Comparison of ENCODE assay signal across 1 cellular context in genomic region chr11:102346748-102347525, GRCh38.
TF ChIP-seq lines count a peak whose summit lies in the region.

BIRC2 (plus strand) TSS chr11:102347214; CDS start chr11:102349855, 2,641 bp downstream.

TF ChIP-seq in GM12878, 131 proteins besides CTCF, POLR2A, EP300 and RAD21 (continued from another document and continues in another):
- TF ChIP-seq CUX1 (IDR thresholded peaks at IDR 0.05; ENCODE audit: insufficient replicate concordance, low read depth, low read length): peak; percentile 74
- TF ChIP-seq ZNF622 (IDR thresholded peaks at IDR 0.05): no peak
- TF ChIP-seq LARP7 (IDR thresholded peaks at IDR 0.05): peak; percentile 97
- peak; percentile 51; the same call in 1 of the 2 replicates for TF ChIP-seq MXI1 (IDR thresholded peaks at IDR 0.05; ENCODE audit: low read depth, low read length)
- no peak for TF ChIP-seq RBBP5 (conservative IDR thresholded peaks at IDR 0.05)
- TF ChIP-seq ATF2 (IDR thresholded peaks at IDR 0.05; ENCODE audit: low read length): peak; percentile 67; the same call in 1 of the 2 replicates
- no peak for TF ChIP-seq ZZZ3 (IDR thresholded peaks at IDR 0.05; ENCODE audit: control insufficient read depth, insufficient read length, low read depth)
- TF ChIP-seq USF1 (IDR thresholded peaks at IDR 0.05; ENCODE audit: borderline replicate concordance, extremely low read length, insufficient read depth, low read depth, low read length): peak; percentile 0
- TF ChIP-seq NR2C1 (IDR thresholded peaks at IDR 0.05): no peak
- TF ChIP-seq EED (IDR thresholded peaks at IDR 0.05; ENCODE audit: low read depth): peak; percentile 99
- TF ChIP-seq NFXL1 (IDR thresholded peaks at IDR 0.05; ENCODE audit: borderline replicate concordance): no peak
- peak; percentile 87 for TF ChIP-seq IRF4 (IDR thresholded peaks at IDR 0.05; ENCODE audit: low read depth, low read length)
- TF ChIP-seq ZNF592 (IDR thresholded peaks at IDR 0.05): peak; percentile 83
- TF ChIP-seq BHLHE40 (IDR thresholded peaks at IDR 0.05; ENCODE audit: borderline replicate concordance in 1 of 2, low read depth in 2 of 2, low read length in 1 of 2): peak; percentile 67 to 86; a peak in 3 of 4 replicates
- TF ChIP-seq EZH2 (IDR thresholded peaks at IDR 0.05; ENCODE audit: borderline replicate concordance, control insufficient read depth, low read depth, low read length): no peak
- TF ChIP-seq SPI1 (IDR thresholded peaks at IDR 0.05; ENCODE audit: borderline replicate concordance, insufficient read depth, low read depth, low read length): peak; percentile 93
- TF ChIP-seq POLR2AphosphoS5 (IDR thresholded peaks at IDR 0.05; ENCODE audit: low read length): peak; percentile 71; the same call in 1 of the 2 replicates
- TF ChIP-seq BMI1 (IDR thresholded peaks at IDR 0.05; ENCODE audit: borderline replicate concordance): no peak; the same call in 1 of the 2 replicates
- TF ChIP-seq ATF3 (IDR thresholded peaks at IDR 0.05; ENCODE audit: borderline replicate concordance, extremely low read depth, low read depth, low read length): no peak
- TF ChIP-seq CHD4 (IDR thresholded peaks at IDR 0.05): no peak
- peak; percentile 82 for TF ChIP-seq ZNF217 (IDR thresholded peaks at IDR 0.05)
- TF ChIP-seq MEF2A (IDR thresholded peaks at IDR 0.05; ENCODE audit: insufficient read depth, low read depth, low read length): peak; percentile 8; the same call in 1 of the 2 replicates
- no peak for TF ChIP-seq FOXK2 (IDR thresholded peaks at IDR 0.05)
- TF ChIP-seq FOS (IDR thresholded peaks at IDR 0.05; ENCODE audit: borderline replicate concordance, extremely low read depth, insufficient read length): no peak
- no peak for TF ChIP-seq SUZ12 (IDR thresholded peaks at IDR 0.05; ENCODE audit: unreplicated experiment)
- peak; percentile 93 for TF ChIP-seq SMARCA5 (IDR thresholded peaks at IDR 0.05)
- no peak for TF ChIP-seq SUPT20H (IDR thresholded peaks at IDR 0.05; ENCODE audit: borderline replicate concordance, control insufficient read depth, low read depth, low read length)
- peak; percentile 96 for TF ChIP-seq NBN (IDR thresholded peaks at IDR 0.05)
- no peak for TF ChIP-seq KAT2A (conservative IDR thresholded peaks at IDR 0.05; ENCODE audit: control insufficient read depth, low read depth, low read length)
- peak; percentile 95 for TF ChIP-seq CBX5 (IDR thresholded peaks at IDR 0.05; ENCODE audit: low read depth)
- no peak for TF ChIP-seq BCLAF1 (IDR thresholded peaks at IDR 0.05)
- peak; percentile 86 for TF ChIP-seq BACH1 (IDR thresholded peaks at IDR 0.05; ENCODE audit: borderline replicate concordance)
- TF ChIP-seq MLLT1 (IDR thresholded peaks at IDR 0.05): peak; percentile 93
- TF ChIP-seq TAF1 (IDR thresholded peaks at IDR 0.05; ENCODE audit: borderline replicate concordance, low read depth, low read length): peak; percentile 40; the same call in 1 of the 2 replicates
- peak; percentile 83 for TF ChIP-seq MTA2 (IDR thresholded peaks at IDR 0.05; ENCODE audit: low read depth)
- TF ChIP-seq ZBTB11 (CRISPR knock-in tag; IDR thresholded peaks at IDR 0.05): no peak
- no peak for TF ChIP-seq SIX5 (IDR thresholded peaks at IDR 0.05; ENCODE audit: low read depth, low read length, severe bottlenecking)
- TF ChIP-seq SREBF1 (IDR thresholded peaks at IDR 0.05; ENCODE audit: low read length): no peak
- TF ChIP-seq YY1 (IDR thresholded peaks at IDR 0.05; ENCODE audit: low read depth, low read length): peak; percentile 76
- peak; percentile 62 for TF ChIP-seq CBFB (IDR thresholded peaks at IDR 0.05; ENCODE audit: low read depth)
- TF ChIP-seq CHD1 (IDR thresholded peaks at IDR 0.05; ENCODE audit: low read depth, low read length): no peak
- TF ChIP-seq JUND (IDR thresholded peaks at IDR 0.05; ENCODE audit: low read depth, low read length): peak; percentile 89
- TF ChIP-seq CREM (IDR thresholded peaks at IDR 0.05; ENCODE audit: low read depth): peak; percentile 96
- no peak for TF ChIP-seq SP1 (IDR thresholded peaks at IDR 0.05; ENCODE audit: low read depth, low read length)
- peak; percentile 100 for TF ChIP-seq IKZF1 (conservative IDR thresholded peaks at IDR 0.05)
- no peak for TF ChIP-seq KDM1A (IDR thresholded peaks at IDR 0.05; ENCODE audit: borderline replicate concordance)
